Comparison of ENCODE assay signal across 1 cellular context in genomic region chr17:27575100-27575911, GRCh38.
TF ChIP-seq lines count a peak whose summit lies in the region.

No MANE protein-coding gene starts in this region.

TF ChIP-seq in K562, 482 proteins besides CTCF, POLR2A, EP300 and RAD21 (continued from another document and continues in another):
- TF ChIP-seq STAT6 (CRISPR knock-in tag; IDR thresholded peaks at IDR 0.05), result no peak
- TF ChIP-seq ATF3 (IDR thresholded peaks at IDR 0.05), result no peak
- TF ChIP-seq ATF3 (CRISPR knock-in tag; conservative IDR thresholded peaks at IDR 0.05), result no peak
- peak; percentile 91 for TF ChIP-seq ZNF41 (CRISPR knock-in tag; conservative IDR thresholded peaks at IDR 0.05)
- no peak for TF ChIP-seq ZNF384 (IDR thresholded peaks at IDR 0.05; ENCODE audit: low read depth, low read length)
- TF ChIP-seq GATAD2A (IDR thresholded peaks at IDR 0.05), result no peak; the same call in 1 of the 2 replicates
- TF ChIP-seq MYBL2 (IDR thresholded peaks at IDR 0.05; ENCODE audit: low read depth), result no peak
- TF ChIP-seq MYBL2 (CRISPR knock-in tag; IDR thresholded peaks at IDR 0.05; ENCODE audit: borderline replicate concordance), result no peak
- no peak for TF ChIP-seq RBM17 (IDR thresholded peaks at IDR 0.05; ENCODE audit: borderline replicate concordance, low read depth, low read length)
- TF ChIP-seq HDAC1 (IDR thresholded peaks at IDR 0.05), result peak in 1 of 2 experiments; percentile 13; a peak in 1 of 4 replicates
- TF ChIP-seq ZNF764 (CRISPR knock-in tag; IDR thresholded peaks at IDR 0.05; ENCODE audit: low read depth), result no peak
- TF ChIP-seq KHSRP (IDR thresholded peaks at IDR 0.05), result no peak
- peak; percentile 73 for TF ChIP-seq TFE3 (CRISPR knock-in tag; IDR thresholded peaks at IDR 0.05)
- TF ChIP-seq OTX1 (CRISPR knock-in tag; IDR thresholded peaks at IDR 0.05), result peak; percentile 93
- no peak for TF ChIP-seq PCBP1 (IDR thresholded peaks at IDR 0.05; ENCODE audit: low read depth, low read length, poor library complexity, severe bottlenecking)
- TF ChIP-seq ZMIZ1 (IDR thresholded peaks at IDR 0.05; ENCODE audit: low read depth in 2 of 2, low read length in 2 of 2), result no peak
- TF ChIP-seq ZNF174 (CRISPR knock-in tag; IDR thresholded peaks at IDR 0.05), result 0 out of 2 replicates have a peak, but pooled peaks have one; percentile 82
- TF ChIP-seq ZNF354B (CRISPR knock-in tag; IDR thresholded peaks at IDR 0.05), result peak; percentile 84
- no peak for TF ChIP-seq HMG20A (CRISPR knock-in tag; conservative IDR thresholded peaks at IDR 0.05)
- TF ChIP-seq ZNF740 (CRISPR knock-in tag; IDR thresholded peaks at IDR 0.05), result no peak
- TF ChIP-seq ZNF740 (tag; IDR thresholded peaks at IDR 0.05), result peak in 1 of 2 experiments; percentile 96; a peak in 2 of 4 replicates
- TF ChIP-seq ZNF644 (tag; IDR thresholded peaks at IDR 0.05; ENCODE audit: low read depth), result peak; percentile 95
- peak; percentile 89 for TF ChIP-seq ZNF239 (CRISPR knock-in tag; IDR thresholded peaks at IDR 0.05)
- no peak for TF ChIP-seq ZNF316 (IDR thresholded peaks at IDR 0.05)
- TF ChIP-seq HCFC1 (IDR thresholded peaks at IDR 0.05; ENCODE audit: low read depth, low read length), result no peak
- peak; percentile 45; the same call in 1 of the 2 replicates for TF ChIP-seq EGR1 (conservative IDR thresholded peaks at IDR 0.05)
- TF ChIP-seq MBD2 (IDR thresholded peaks at IDR 0.05; ENCODE audit: borderline replicate concordance, low read depth), result no peak
- TF ChIP-seq ZNF778 (CRISPR knock-in tag; IDR thresholded peaks at IDR 0.05), result no peak
- no peak for TF ChIP-seq CBX1 (IDR thresholded peaks at IDR 0.05; ENCODE audit: low read depth)
- TF ChIP-seq ARID1B (IDR thresholded peaks at IDR 0.05), result 0 out of 2 replicates have a peak, but pooled peaks have one; percentile 31
- no peak for TF ChIP-seq TFAP4 (CRISPR knock-in tag; IDR thresholded peaks at IDR 0.05; ENCODE audit: borderline replicate concordance)
- peak; percentile 26; the same call in 1 of the 2 replicates for TF ChIP-seq GABPA (tag; conservative IDR thresholded peaks at IDR 0.05; ENCODE audit: low read depth)
- no peak for TF ChIP-seq SLC30A9 (CRISPR knock-in tag; IDR thresholded peaks at IDR 0.05)
- TF ChIP-seq ZNF512 (tag; IDR thresholded peaks at IDR 0.05), result no peak
- TF ChIP-seq NCOA4 (IDR thresholded peaks at IDR 0.05; ENCODE audit: partially characterized antibody), result no peak
- TF ChIP-seq STAT5B (CRISPR knock-in tag; IDR thresholded peaks at IDR 0.05), result no peak; the same call in 1 of the 2 replicates
- TF ChIP-seq PYGO2 (tag; IDR thresholded peaks at IDR 0.05), result peak; percentile 92
- no peak for TF ChIP-seq PRDM10 (IDR thresholded peaks at IDR 0.05; ENCODE audit: partially characterized antibody)
- TF ChIP-seq ZBTB2 (IDR thresholded peaks at IDR 0.05), result 0 out of 2 replicates have a peak, but pooled peaks have one; percentile 22
- no peak for TF ChIP-seq RBM15 (IDR thresholded peaks at IDR 0.05; ENCODE audit: insufficient read depth, low read length)
- no peak for TF ChIP-seq ZNF280A (IDR thresholded peaks at IDR 0.05; ENCODE audit: low read depth, partially characterized antibody)
- TF ChIP-seq GATAD2B (IDR thresholded peaks at IDR 0.05; ENCODE audit: borderline replicate concordance), result no peak
- no peak for TF ChIP-seq PURB (CRISPR knock-in tag; IDR thresholded peaks at IDR 0.05; ENCODE audit: low read depth)
- peak; percentile 88 for TF ChIP-seq MTF1 (CRISPR knock-in tag; IDR thresholded peaks at IDR 0.05; ENCODE audit: borderline replicate concordance)
- 0 out of 2 replicates have a peak, but pooled peaks have one; percentile 25 for TF ChIP-seq TARDBP (IDR thresholded peaks at IDR 0.05)
- no peak for TF ChIP-seq NR1H2 (CRISPR knock-in tag; IDR thresholded peaks at IDR 0.05)
- TF ChIP-seq ASH1L (IDR thresholded peaks at IDR 0.05; ENCODE audit: borderline replicate concordance, low read depth, partially characterized antibody), result no peak
- no peak for TF ChIP-seq FOXA3 (CRISPR knock-in tag; conservative IDR thresholded peaks at IDR 0.05 in 1 of 2, IDR thresholded peaks at IDR 0.05 in 1 of 2)
- TF ChIP-seq CREM (IDR thresholded peaks at IDR 0.05; ENCODE audit: low read depth), result no peak
